ENCODE assay signal across 8 cellular contexts in the genomic region with DNA sequence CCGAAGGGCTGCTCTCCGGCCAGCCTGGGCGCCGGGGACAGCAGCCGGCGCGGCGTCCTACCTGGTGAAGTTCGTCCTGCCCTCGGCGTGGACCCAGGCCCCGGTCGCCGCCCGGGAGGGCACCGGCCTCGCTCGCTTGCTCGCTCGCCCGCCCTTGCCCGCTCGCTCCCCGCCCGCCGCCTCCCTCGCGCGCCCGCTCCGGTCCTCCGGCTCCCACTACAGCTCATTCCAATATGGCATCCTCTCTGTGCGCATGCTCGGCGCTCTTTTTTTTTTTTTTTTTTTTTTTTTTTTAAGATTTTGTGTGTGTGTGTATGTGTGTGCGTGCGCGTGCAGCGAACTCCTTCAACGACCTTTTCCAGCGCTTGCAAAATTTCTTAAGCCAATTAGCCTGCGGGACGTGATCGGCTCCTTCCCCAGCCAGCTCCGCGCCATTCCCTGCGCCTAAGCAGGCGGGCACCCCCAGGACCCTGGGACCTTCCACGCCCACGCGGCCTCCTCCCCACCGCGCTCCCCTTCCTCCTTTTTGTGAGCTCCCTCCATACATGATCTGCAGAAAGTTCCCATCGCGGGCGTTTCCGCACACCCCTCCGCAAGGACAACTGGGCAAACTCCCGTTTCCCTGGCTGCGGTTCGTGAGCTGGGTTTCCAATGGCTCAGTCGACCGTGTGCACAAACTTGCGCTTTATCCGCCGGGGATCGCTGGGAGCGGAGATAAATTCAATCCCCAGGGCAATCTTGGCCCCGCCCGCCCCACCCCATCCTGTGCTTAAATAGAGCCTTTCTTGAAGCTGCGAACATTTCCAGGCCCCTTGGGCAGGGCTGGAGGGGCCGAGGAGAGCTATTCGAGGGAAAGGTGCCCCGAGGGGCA. TPM values are rescaled to one million over a fixed set of nuclear protein-coding genes. Genes with fewer than 3 reads are reported as not detected.
A peak's percentile ranks its signal among the peaks of the same experiment; 100 is the strongest.
DNase-seq lines count a peak whose midpoint lies in the region; ATAC-seq and TF ChIP-seq lines count a peak whose summit lies in the region.

Gene SFMBT2, minus strand, starts transcription at position 235 of the 871 bp plus-strand sequence. CDS start 29,136 bp downstream, outside the sequence.

- H3K27ac ChIP-seq in adrenal gland (peak within 1 kb of the TSS in 4 of 5 donors; percentile 63 to 85 (median 84)), ovary (peak within 1 kb of the TSS; percentile 78)

- H3K9me3 ChIP-seq in adrenal gland (replicated peaks in 1 of 3) (no peaks in the 10 kb centered on the region), ovary (no peaks in the 10 kb centered on the region)

- peak; percentile 49 for ATAC-seq in GM19035 (IDR thresholded peaks at IDR 0.05; ENCODE audit: unreplicated experiment)
- peak; percentile 29 for ATAC-seq in HG03520 (IDR thresholded peaks at IDR 0.05; ENCODE audit: unreplicated experiment)

- intact Hi-C loops in adrenal gland (cut with DNase I) (loop anchor here (5.0 to 10.0 kb wide), 4 partner anchors 154 to 626 kb away; no protein-coding TSS in a partner anchor), cardiac septum (cut with DNase I) (loop anchor here (10.0 kb wide), 1 partner anchor 736 kb away; no protein-coding TSS in a partner anchor), ovary (cut with DNase I) (no loop called here)

- H3K27me3 ChIP-seq in adrenal gland (peaks cover 8% of the 10 kb centered on the region), ovary (no peaks in the 10 kb centered on the region)

- no peaks in the 10 kb centered on the region for H3K36me3 ChIP-seq in adrenal gland (replicated peaks in 1 of 2)
- H3K36me3 ChIP-seq in ovary, result no peaks in the 10 kb centered on the region

- H3K4me3 ChIP-seq in adrenal gland (peak within 1 kb of the TSS; percentile 11 to 86 (median 47)), ovary (peak within 1 kb of the TSS; percentile 57)

- H3K4me1 ChIP-seq in adrenal gland (replicated peaks in 1 of 2) (peaks cover 9 to 30% of the 10 kb centered on the region in 2 donors), ovary (ENCODE audit: insufficient read depth) (peaks cover 20% of the 10 kb centered on the region)

- no peak for TF ChIP-seq EP300 in ovary (IDR thresholded peaks at IDR 0.05)

- peak in 2 of 6 experiments; percentile 23 to 24 for TF ChIP-seq CTCF in adrenal gland (IDR thresholded peaks at IDR 0.05)
- TF ChIP-seq CTCF in ovary (IDR thresholded peaks at IDR 0.05), result peak in 2 of 3 donors; percentile 12 to 25

- WGBS in adrenal gland, 4 donors, result 1% methylated on average over 44 to 74 of the region's 74 CpGs
- 0 to 1% (median 0%) methylated on average over 74 of the region's 74 CpGs for WGBS in ovary, 3 donors

- DNase-seq in AG08396 (ENCODE audit: low spot score) (peak; percentile 92), SK-N-DZ (ENCODE audit: low spot score) (peak; percentile 76), adrenal gland (peak; percentile 53 to 74 (median 68)), cardiac septum (ENCODE audit: low spot score) (peak; percentile 81), ovary (peak; percentile 56 to 80 (median 77)), NCI-H345 (lab: John Stamatoyannopoulos, UW) (no peak)

- peak in 1 of 2 donors; percentile 34 for TF ChIP-seq POLR2A in adrenal gland (IDR thresholded peaks at IDR 0.05)
- TF ChIP-seq POLR2A in ovary (IDR thresholded peaks at IDR 0.05), result peak; percentile 27

RNA-seq across cellular contexts. Expression of gene SFMBT2, which starts in this region (rescaled TPM):
- 2.3 and 2.7 TPM in 2 replicates for polyA plus RNA-seq in SK-N-DZ (2014; cell fraction: cytosol; rRNA removed)
- polyA plus RNA-seq in SK-N-DZ (2014; cell fraction: nucleus; rRNA removed), result 2.7 and 4.5 TPM in 2 replicates
- 10 to 100 TPM in 6 of 8 donors, 1 to 10 TPM in 2; 5.9 to 17.9 (median 14.5) TPM for total RNA-seq in adrenal gland
- 1 to 10 TPM; 3.7 to 5.4 (median 4.5) TPM for polyA plus RNA-seq in adrenal gland
- 14.2 TPM for total RNA-seq in cardiac septum
- total RNA-seq in ovary, result 10 to 100 TPM; 11.2 to 28.1 (median 22.3) TPM
- 1 to 10 TPM; 5.0 to 8.5 TPM for polyA plus RNA-seq in ovary

Comparison
In these comparisons a context has a peak if more than half of its experiments do, and no peak if none do; other contexts are left out.
1. intact Hi-C loops: an anchor here in adrenal gland (5.0 to 10.0 kb wide) and cardiac septum (10.0 kb wide); none called in ovary.